In genomic region chr12:27523642-27524488, GRCh38 we compare ENCODE assay signal across 7 cellular contexts. TPM values are rescaled to one million over a fixed set of nuclear protein-coding genes. Genes with fewer than 3 reads are reported as not detected.
DNase-seq lines count a peak whose midpoint lies in the region; ATAC-seq and FAIRE-seq lines count a peak whose summit lies in the region.

PPFIBP1 (plus strand) TSS chr12:27524206; CDS start chr12:27633397, 109,191 bp downstream.

- DNase-seq in GM18507 (ENCODE audit: extremely low spot score, insufficient read length, low read depth) (peak; percentile 95), NCI-H2081 (lab: John Stamatoyannopoulos, UW) (peak; percentile 96 to 98), T1000 (lab: John Stamatoyannopoulos, UW) (peak; percentile 100), astrocyte of the hippocampus (ENCODE audit: low read depth, low spot score) (peak; percentile 99), hepatic stellate cell (ENCODE audit: low spot score) (peak; percentile 96), renal cortical epithelial cell (ENCODE audit: low read depth) (peak; percentile 95)

- ATAC-seq in HG02981 (IDR thresholded peaks at IDR 0.05; ENCODE audit: unreplicated experiment) = peak; percentile 95

- FAIRE-seq in GM18507 (lab: Jason Lieb, UNC) = peak; percentile 95

RNA-seq across cellular contexts. Expression of gene PPFIBP1, which starts in this region (rescaled TPM):
- total RNA-seq in renal cortical epithelial cell = 110 and 281 TPM in 2 replicates

Comparison
In these comparisons a context has a peak if more than half of its experiments do, and no peak if none do; other contexts are left out.
1. Peak in every context shown above with its lines: DNase-seq and ATAC-seq.